In the genomic region with DNA sequence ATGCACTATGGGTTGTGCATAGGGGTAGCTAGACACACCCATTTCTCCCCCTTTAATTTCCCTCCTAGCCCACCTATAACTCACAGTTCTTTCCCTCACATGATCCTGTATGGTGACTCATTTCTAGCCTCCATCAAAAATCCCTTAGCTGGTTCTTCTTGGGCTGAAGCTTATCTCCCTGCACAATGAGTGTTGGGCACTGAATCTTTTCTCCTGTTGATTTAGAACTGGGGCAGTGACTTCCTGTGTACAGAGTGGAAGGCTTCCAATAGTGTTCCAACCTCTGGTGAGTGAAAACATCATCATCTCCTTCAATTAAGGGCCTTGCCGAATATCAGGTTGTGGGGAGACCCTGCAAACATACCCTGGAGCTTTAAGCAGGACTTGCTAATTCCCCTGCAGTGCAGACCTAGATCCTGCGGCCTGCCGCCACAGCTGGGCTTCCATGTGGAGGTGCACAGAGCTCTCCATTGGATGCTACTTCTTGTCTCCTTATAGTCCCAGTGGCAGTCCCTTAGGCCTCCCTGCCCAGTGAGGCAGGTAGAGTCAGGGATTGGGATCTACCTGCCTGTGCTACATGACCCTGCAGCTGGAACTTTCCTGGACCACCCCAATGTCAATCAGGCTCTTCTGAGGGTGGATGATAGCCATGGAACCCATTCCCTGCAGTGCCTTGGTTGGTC, we compare ENCODE assay signal across 18 cellular contexts.
DNase-seq lines count a peak whose midpoint lies in the region; FAIRE-seq and TF ChIP-seq lines count a peak whose summit lies in the region.
"Had no signal": no experiment of that assay in that cellular context is flagged by ENCODE, and none has a peak within 500 bp of the region (broad histone marks: within the 10 kb centered on the region; RNA-seq: fewer than 3 reads in every experiment).

No MANE protein-coding gene starts in this region.

- H3K27me3 ChIP-seq in prostate gland (replicated peaks; ENCODE audit: insufficient read depth), result no peaks in the 10 kb centered on the region
- H3K27me3 ChIP-seq: right atrium auricular region had no signal

- H3K9me3 Mint-ChIP-seq in activated naive CD4-positive, alpha-beta T cell treated with anti-CD3 and anti-CD28 coated beads for 36 hours, result no peaks in the 10 kb centered on the region
- H3K9me3 Mint-ChIP-seq: stimulated activated naive CD8-positive, alpha-beta T cell treated with anti-CD3 and anti-CD28 coated beads, Interleukin-15, Interleukin-2, amounts not matched to agents 100 ng/mL and 50 ng/mL, for 24 hours had no signal

- H3K4me3 Mint-ChIP-seq in activated naive CD4-positive, alpha-beta T cell treated with anti-CD3 and anti-CD28 coated beads for 36 hours, result no peak overlapping the region
- H3K4me3 Mint-ChIP-seq: stimulated activated naive CD8-positive, alpha-beta T cell treated with anti-CD3 and anti-CD28 coated beads, Interleukin-15, Interleukin-2, amounts not matched to agents 100 ng/mL and 50 ng/mL, for 24 hours had no signal

- H3K9me3 ChIP-seq in prostate gland, result no peaks in the 10 kb centered on the region
- H3K9me3 ChIP-seq: HAP-1, mucosa of descending colon, right atrium auricular region had no signal

- CTCF ChIA-PET in activated naive CD4-positive, alpha-beta T cell treated with anti-CD3 and anti-CD28 coated beads for 36 hours (lab: Charles Lee), result interaction anchor here (0.6 to 1.1 kb wide), 2 partner anchors 23 to 50 kb away, joined by 3 to 9 read pairs; no protein-coding TSS in a partner anchor

- peaks cover 55% of the 10 kb centered on the region for H3K4me1 Mint-ChIP-seq in activated naive CD4-positive, alpha-beta T cell treated with anti-CD3 and anti-CD28 coated beads for 36 hours (ENCODE audit: low read depth)

- no peaks in the 10 kb centered on the region for H3K36me3 ChIP-seq in prostate gland
- H3K36me3 ChIP-seq: HAP-1, right atrium auricular region had no signal

- TF ChIP-seq POLR2A in prostate gland (IDR thresholded peaks at IDR 0.05), result no peak

- intact Hi-C loops in activated naive CD4-positive, alpha-beta T cell treated with anti-CD3 and anti-CD28 coated beads for 36 hours (cut with micrococcal nuclease), result no loop called here
- intact Hi-C loops in prostate gland (cut with DNase I), result no loop called here

- no peak for FAIRE-seq in RCC 7860 (lab: Jason Lieb, UNC)
- FAIRE-seq: GM19239, urothelium cell line had no signal

- no peaks in the 10 kb centered on the region for H3K36me3 Mint-ChIP-seq in activated naive CD4-positive, alpha-beta T cell treated with anti-CD3 and anti-CD28 coated beads for 36 hours (ENCODE audit: low read depth)

- H3K4me1 ChIP-seq in prostate gland (replicated peaks), result peaks cover 6% of the 10 kb centered on the region

- no peak overlapping the region for H3K4me3 ChIP-seq in prostate gland
- H3K4me3 ChIP-seq: HAP-1, mucosa of descending colon, right atrium auricular region had no signal

- peak overlapping the region in 1 of 2 donors; percentile 50 for H3K27ac ChIP-seq in prostate gland
- H3K27ac ChIP-seq: right atrium auricular region had no signal

- no peaks in the 10 kb centered on the region for H3K27me3 Mint-ChIP-seq in activated naive CD4-positive, alpha-beta T cell treated with anti-CD3 and anti-CD28 coated beads for 36 hours (ENCODE audit: low read depth)
- H3K27me3 Mint-ChIP-seq: stimulated activated naive CD8-positive, alpha-beta T cell treated with anti-CD3 and anti-CD28 coated beads, Interleukin-15, Interleukin-2, amounts not matched to agents 100 ng/mL and 50 ng/mL, for 24 hours had no signal

- no peak for TF ChIP-seq CTCF in prostate gland (IDR thresholded peaks at IDR 0.05)

- H3K27ac Mint-ChIP-seq in activated naive CD4-positive, alpha-beta T cell treated with anti-CD3 and anti-CD28 coated beads for 36 hours, result peak overlapping the region; percentile 54

- 86% methylated on average over 3 of the region's 3 CpGs for WGBS in prostate gland

- no peak for DNase-seq in activated naive CD4-positive, alpha-beta T cell treated with anti-CD3 and anti-CD28 coated beads for 36 hours
- DNase-seq in activated naive CD4-positive, alpha-beta T cell (lab: John Stamatoyannopoulos, UW), result no peak
- peak; percentile 9 for DNase-seq in RCC 7860 (ENCODE audit: low spot score)
- peak; percentile 33 for DNase-seq in dermis blood vessel endothelial cell
- peak; percentile 58 for DNase-seq in prostate gland (ENCODE audit: low spot score)
- no peak for DNase-seq in cortex of kidney (lab: John Stamatoyannopoulos, UW)
- DNase-seq in activated T-cell treated with anti-CD3 and anti-CD28 coated beads, Interleukin-2, amount 50 U/mL, for 1 hour, result no peak
- DNase-seq in SIG-M5 (lab: John Stamatoyannopoulos, UW), result no peak
- DNase-seq: ACHN, foreskin fibroblast, mucosa of descending colon, NCI-H2171 treated with DMSO at 0.1 percent for 48 hours, Right ventricle myocardium superior had no signal

Comparison
In these comparisons a context has a peak if more than half of its experiments do, and no peak if none do; other contexts are left out.
1. DNase-seq: peak in RCC 7860 (single experiment), dermis blood vessel endothelial cell (single experiment) and prostate gland (single experiment); none in activated naive CD4-positive, alpha-beta T cell treated with anti-CD3 and anti-CD28 coated beads for 36 hours (single experiment), activated naive CD4-positive, alpha-beta T cell (0 of 4), cortex of kidney (single experiment), activated T-cell treated with anti-CD3 and anti-CD28 coated beads, Interleukin-2, amount 50 U/mL, for 1 hour (single experiment) and SIG-M5 (single experiment).